In genomic region chr1:2198571-2198970, GRCh38 we compare ENCODE assay signal across 9 cellular contexts. TPM values are rescaled to one million over a fixed set of nuclear protein-coding genes. Genes with fewer than 3 reads are reported as not detected.
DNase-seq lines count a peak whose midpoint lies in the region; ATAC-seq, FAIRE-seq and TF ChIP-seq lines count a peak whose summit lies in the region.
"Had no signal": no experiment of that assay in that cellular context is flagged by ENCODE, and none has a peak within 500 bp of the region (broad histone marks: within the 10 kb centered on the region; RNA-seq: fewer than 3 reads in every experiment).

No MANE protein-coding gene starts in this region.

- peak overlapping the region; percentile 61 for H3K4me2 ChIP-seq in A549

- POLR2A ChIA-PET in A549 (lab: Yijun Ruan, JAX) = interaction anchor here (0.6 to 1.2 kb wide), 5 partner anchors 9 to 193 kb away, joined by 3 to 6 read pairs (median 4); partner anchors contain the start of genes MORN1 and RER1
- POLR2A ChIA-PET in naive thymus-derived CD4-positive, alpha-beta T cell (lab: Charles Lee) = interaction anchor here (0.8 to 4.7 kb wide), 9 partner anchors 9 to 349 kb away, joined by 3 to 47 read pairs (median 7); partner anchors contain the start of genes MORN1, PEX10 and RER1

- no peaks in the 10 kb centered on the region for H3K27me3 Mint-ChIP-seq in dendritic cell treated with granulocyte-macrophage colony-stimulating factor and Interleukin-4, amounts not matched to agents 40 ng/mL and 50 ng/mL, for 4 days
- no peaks in the 10 kb centered on the region for H3K27me3 Mint-ChIP-seq in naive thymus-derived CD4-positive, alpha-beta T cell

- peak overlapping the region; percentile 65 to 86 for H3K27ac ChIP-seq in A549
- peak overlapping the region; percentile 85 for H3K27ac ChIP-seq in naive thymus-derived CD4-positive, alpha-beta T cell (ENCODE audit: low read depth, low read length)

- intact Hi-C loops in dendritic cell treated with granulocyte-macrophage colony-stimulating factor and Interleukin-4, amounts not matched to agents 40 ng/mL and 50 ng/mL, for 4 days (cut with micrococcal nuclease) = loop anchor here (5.0 kb wide), 2 partner anchors 34 to 349 kb away; no protein-coding TSS in a partner anchor
- intact Hi-C loops in naive thymus-derived CD4-positive, alpha-beta T cell (cut with micrococcal nuclease) = loop anchor here (5.0 to 10.0 kb wide), 2 partner anchors 446 to 589 kb away; no protein-coding TSS in a partner anchor

- H3K36me3 ChIP-seq in naive thymus-derived CD4-positive, alpha-beta T cell (ENCODE audit: control insufficient read depth in 2 of 3, insufficient read depth in 3 of 3, low read length in 3 of 3) = no peaks in the 10 kb centered on the region

- TF ChIP-seq EP300 in A549 (IDR thresholded peaks at IDR 0.05) = no peak

- no peak overlapping the region for H3K4me3 ChIP-seq in A549
- peak overlapping the region; percentile 71 for H3K4me3 ChIP-seq in naive thymus-derived CD4-positive, alpha-beta T cell (ENCODE audit: low read length)

- no peak for FAIRE-seq in A549 (lab: Jason Lieb, UNC)

- CTCF ChIA-PET in A549 (lab: Yijun Ruan, JAX) = interaction anchor here (1.0 to 10.4 kb wide), 2 partner anchors 13 to 186 kb away, joined by 4 to 267 read pairs; partner anchors contain the start of genes MORN1 and RER1
- CTCF ChIA-PET in naive thymus-derived CD4-positive, alpha-beta T cell (lab: Charles Lee) = interaction anchor here (0.8 to 1.7 kb wide), 5 partner anchors 42 to 349 kb away, joined by 3 to 9 read pairs (median 3); no protein-coding TSS in a partner anchor

- H3K9me3 Mint-ChIP-seq in dendritic cell treated with granulocyte-macrophage colony-stimulating factor and Interleukin-4, amounts not matched to agents 40 ng/mL and 50 ng/mL, for 4 days = no peaks in the 10 kb centered on the region
- no peaks in the 10 kb centered on the region for H3K9me3 Mint-ChIP-seq in naive thymus-derived CD4-positive, alpha-beta T cell

- H3K27ac Mint-ChIP-seq in dendritic cell treated with granulocyte-macrophage colony-stimulating factor and Interleukin-4, amounts not matched to agents 40 ng/mL and 50 ng/mL, for 4 days = peak overlapping the region; percentile 81
- peak overlapping the region; percentile 83 to 95 (median 93) for H3K27ac Mint-ChIP-seq in naive thymus-derived CD4-positive, alpha-beta T cell

- peaks cover 11% of the 10 kb centered on the region for H3K36me3 Mint-ChIP-seq in dendritic cell treated with granulocyte-macrophage colony-stimulating factor and Interleukin-4, amounts not matched to agents 40 ng/mL and 50 ng/mL, for 4 days (ENCODE audit: low read depth)
- H3K36me3 Mint-ChIP-seq in naive thymus-derived CD4-positive, alpha-beta T cell = no peaks in the 10 kb centered on the region

- H3K4me1 ChIP-seq in A549 = peaks cover 15% of the 10 kb centered on the region
- peaks cover 20 to 30% of the 10 kb centered on the region in 2 donors for H3K4me1 ChIP-seq in naive thymus-derived CD4-positive, alpha-beta T cell (ENCODE audit: control insufficient read depth in 2 of 2, insufficient read depth in 2 of 2, low read length in 2 of 2)

- WGBS in A549 (ENCODE audit: missing lambda C conversion rate) = 84% methylated on average over 5 of the region's 11 CpGs

- peaks cover 45% of the 10 kb centered on the region for H3K4me1 Mint-ChIP-seq in dendritic cell treated with granulocyte-macrophage colony-stimulating factor and Interleukin-4, amounts not matched to agents 40 ng/mL and 50 ng/mL, for 4 days (ENCODE audit: low read depth)
- H3K4me1 Mint-ChIP-seq in naive thymus-derived CD4-positive, alpha-beta T cell = peaks cover 13 to 22% (median 18%) of the 10 kb centered on the region in 7 donors

- no peaks in the 10 kb centered on the region for H3K9me3 ChIP-seq in A549
- H3K9me3 ChIP-seq in naive thymus-derived CD4-positive, alpha-beta T cell (ENCODE audit: control insufficient read depth in 2 of 3, low read length in 3 of 3) = no peaks in the 10 kb centered on the region

- no peak for ATAC-seq in A549
- no peak for ATAC-seq in naive thymus-derived CD4-positive, alpha-beta T cell

- DNase-seq in A549 (ENCODE audit: low read depth in 1 of 2, low spot score in 1 of 2) (no peak), NCI-H2196 treated with DMSO at 0.1 percent for 48 hours (lab: John Stamatoyannopoulos, UW; ENCODE audit: unreplicated experiment) (peak; percentile 10), AG20443 (ENCODE audit: low spot score) (no peak), cerebellar cortex (ENCODE audit: low spot score) (no peak), Ammon's horn (ENCODE audit: low spot score) (no peak), NOMO-1 (lab: John Stamatoyannopoulos, UW; ENCODE audit: unreplicated experiment in 2 of 2) (no peak)
- DNase-seq in naive thymus-derived CD4-positive, alpha-beta T cell = no peak
- DNase-seq: DMS79 treated with DMSO at 0.1 percent for 48 hours had no signal

- no peak for TF ChIP-seq RAD21 in A549 (conservative IDR thresholded peaks at IDR 0.05 in 1 of 2, IDR thresholded peaks at IDR 0.05 in 1 of 2)

- no peak for TF ChIP-seq POLR2A in A549 (IDR thresholded peaks at IDR 0.05; ENCODE audit: low read length)

- H3K27me3 ChIP-seq in naive thymus-derived CD4-positive, alpha-beta T cell (ENCODE audit: control insufficient read depth in 2 of 2, insufficient read depth in 2 of 2, low read length in 2 of 2) = no peaks in the 10 kb centered on the region

- no peak overlapping the region for H3K4me3 Mint-ChIP-seq in dendritic cell treated with granulocyte-macrophage colony-stimulating factor and Interleukin-4, amounts not matched to agents 40 ng/mL and 50 ng/mL, for 4 days
- H3K4me3 Mint-ChIP-seq in naive thymus-derived CD4-positive, alpha-beta T cell = peak overlapping the region; percentile 82 to 92 (median 85)

- no peak for TF ChIP-seq CTCF in A549 (IDR thresholded peaks at IDR 0.05)

TF ChIP-seq in A549, 52 proteins besides CTCF, POLR2A, EP300 and RAD21 (continues in another document):
- TF ChIP-seq HEYL (CRISPR knock-in tag; IDR thresholded peaks at IDR 0.05) = no peak
- no peak for TF ChIP-seq USF2 (IDR thresholded peaks at IDR 0.05)
- no peak for TF ChIP-seq CBX8 (IDR thresholded peaks at IDR 0.05)
- TF ChIP-seq, protein P1, sequence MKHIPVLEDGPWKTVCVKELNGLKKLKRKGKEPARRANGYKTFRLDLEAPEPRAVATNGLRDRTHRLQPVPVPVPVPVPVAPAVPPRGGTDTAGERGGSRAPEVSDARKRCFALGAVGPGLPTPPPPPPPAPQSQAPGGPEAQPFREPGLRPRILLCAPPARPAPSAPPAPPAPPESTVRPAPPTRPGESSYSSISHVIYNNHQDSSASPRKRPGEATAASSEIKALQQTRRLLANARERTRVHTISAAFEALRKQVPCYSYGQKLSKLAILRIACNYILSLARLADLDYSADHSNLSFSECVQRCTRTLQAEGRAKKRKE (CRISPR knock-in tag; IDR thresholded peaks at IDR 0.05; ENCODE audit: low read depth) = no peak
- TF ChIP-seq ZC3H11A (IDR thresholded peaks at IDR 0.05) = no peak
- TF ChIP-seq E2F6 (IDR thresholded peaks at IDR 0.05; ENCODE audit: borderline replicate concordance, low read depth) = no peak
- no peak for TF ChIP-seq ELK1 (IDR thresholded peaks at IDR 0.05; ENCODE audit: low read depth, low read length)

RNA-seq across cellular contexts. Expression of gene FAAP20, which starts 4.0 kb away (rescaled TPM):
- 4.4 and 5.1 TPM in 2 replicates for polyA plus RNA-seq in A549 (2011; rRNA removed)
- polyA plus RNA-seq in A549 (2012; cell fraction: cytosol; rRNA removed) = 19.0 and 29.4 TPM in 2 replicates
- polyA plus RNA-seq in A549 (2012; cell fraction: nucleus; rRNA removed) = 27.4 and 29.2 TPM in 2 replicates
- polyA plus RNA-seq in A549 (2017; fragmentation: RNase III; extraction: RNeasy Plus Mini Kit Qiagen cat#74134 plus additional on column Dnase treatment) = 21.7 to 26.0 TPM (median 23.1 TPM) in 3 replicates
- polyA minus RNA-seq in A549 (2011; rRNA and poly(A)+ RNA removed) = 2.8 and 3.2 TPM in 2 replicates
- total RNA-seq in naive thymus-derived CD4-positive, alpha-beta T cell = 10 to 100 TPM; 43.2 to 56.2 (median 48.8) TPM
- 10 to 100 TPM; 55.9 to 77.0 TPM for polyA plus RNA-seq in naive thymus-derived CD4-positive, alpha-beta T cell

RNA-seq across cellular contexts. Expression of gene SKI, which starts 29.5 kb away (rescaled TPM):
- polyA plus RNA-seq in A549 (2011; rRNA removed) (2.8 and 4.3 TPM in 2 replicates), A549 (2017; fragmentation: RNase III; extraction: RNeasy Plus Mini Kit Qiagen cat#74134 plus additional on column Dnase treatment) (11.5 to 12.0 TPM (median 11.5 TPM) in 3 replicates)
- polyA plus RNA-seq in A549 (2012; cell fraction: cytosol; rRNA removed) = 5.1 and 7.6 TPM in 2 replicates
- polyA plus RNA-seq in A549 (2012; cell fraction: nucleus; rRNA removed) = 13.8 and 16.6 TPM in 2 replicates
- polyA minus RNA-seq in A549 (2011; rRNA and poly(A)+ RNA removed) = 1.8 and 3.0 TPM in 2 replicates
- 100 to 1,000 TPM in 2 of 5 experiments, 10 to 100 TPM in 3; 63.4 to 278 (median 97.9) TPM for total RNA-seq in naive thymus-derived CD4-positive, alpha-beta T cell
- polyA plus RNA-seq in naive thymus-derived CD4-positive, alpha-beta T cell = under 1 TPM; 0.61 to 0.92 TPM
